13 cellular contexts compared by ENCODE assay signal in genomic region chr6:105458552-105458951, GRCh38. TPM values are rescaled to one million over a fixed set of nuclear protein-coding genes. Genes with fewer than 3 reads are reported as not detected.
DNase-seq lines count a peak whose midpoint lies in the region; ATAC-seq, FAIRE-seq and TF ChIP-seq lines count a peak whose summit lies in the region.
"Had no signal": no experiment of that assay in that cellular context is flagged by ENCODE, and none has a peak within 500 bp of the region (broad histone marks: within the 10 kb centered on the region; RNA-seq: fewer than 3 reads in every experiment).

No MANE protein-coding gene starts in this region.

- no peak overlapping the region for H3K27ac ChIP-seq in SJCRH30

- DNase-seq in GM12864 (ENCODE audit: low read depth) (no peak), bronchial epithelial cell (ENCODE audit: low read depth) (peak; percentile 9), SJCRH30 (no peak), osteocyte (ENCODE audit: extremely low spot score, unreplicated experiment) (no peak), type B pancreatic cell (ENCODE audit: extremely low spot score, unreplicated experiment) (no peak)
- DNase-seq in stimulated activated CD8-positive, alpha-beta memory T cell treated with anti-CD3 and anti-CD28 coated beads, Interleukin-4, amount 100 ng/mL, for 48 hours = no peak
- DNase-seq: activated CD4-positive, alpha-beta T cell treated with anti-CD3 and anti-CD28 coated beads for 1 hour; amniotic stem cell; NCI-H146 had no signal

- ATAC-seq in GM19452 (IDR thresholded peaks at IDR 0.05; ENCODE audit: unreplicated experiment) (peak; percentile 47), HG03159 (IDR thresholded peaks at IDR 0.05; ENCODE audit: unreplicated experiment) (peak; percentile 49)

- FAIRE-seq in bronchial epithelial cell (lab: Jason Lieb, UNC) = no peak
- FAIRE-seq: RCC 7860 had no signal

- H3K36me3 Mint-ChIP-seq in osteocyte (ENCODE audit: unreplicated experiment) (no peaks in the 10 kb centered on the region), type B pancreatic cell (no peaks in the 10 kb centered on the region)
- H3K36me3 Mint-ChIP-seq: CD14-positive monocyte had no signal

- H3K27ac Mint-ChIP-seq in osteocyte (ENCODE audit: unreplicated experiment) = no peak overlapping the region
- H3K27ac Mint-ChIP-seq in type B pancreatic cell = no peak overlapping the region
- H3K27ac Mint-ChIP-seq: CD14-positive monocyte had no signal

- TF ChIP-seq CTCF in GM12864 (IDR thresholded peaks at IDR 0.05; ENCODE audit: low read depth, low read length, missing control alignments) (no peak), bronchial epithelial cell (IDR thresholded peaks at IDR 0.05; ENCODE audit: insufficient read depth, low read length, severe bottlenecking) (no peak), osteocyte (IDR thresholded peaks at IDR 0.05) (no peak), type B pancreatic cell (conservative IDR thresholded peaks at IDR 0.05) (no peak)

- peak overlapping the region; percentile 23; the same call in 1 of the 2 replicates for H3K4me3 ChIP-seq in GM12864 (ENCODE audit: low read depth, low read length)
- no peak overlapping the region for H3K4me3 ChIP-seq in bronchial epithelial cell (ENCODE audit: low read depth, low read length)
- H3K4me3 ChIP-seq in SJCRH30 = no peak overlapping the region

- H3K4me1 ChIP-seq in SJCRH30 = peaks cover 5% of the 10 kb centered on the region

- H3K4me1 Mint-ChIP-seq in osteocyte (ENCODE audit: unreplicated experiment) (no peaks in the 10 kb centered on the region), type B pancreatic cell (ENCODE audit: unreplicated experiment) (no peaks in the 10 kb centered on the region)

- H3K9me3 ChIP-seq in SJCRH30 (replicated peaks) = no peaks in the 10 kb centered on the region

- no peaks in the 10 kb centered on the region for H3K27me3 ChIP-seq in bronchial epithelial cell (ENCODE audit: control insufficient read depth, insufficient read depth, low read length)
- H3K27me3 ChIP-seq in SJCRH30 = no peaks in the 10 kb centered on the region

- H3K9me3 Mint-ChIP-seq in osteocyte (ENCODE audit: unreplicated experiment) (peaks cover 11% of the 10 kb centered on the region), type B pancreatic cell (no peaks in the 10 kb centered on the region)

- peaks cover 2% of the 10 kb centered on the region for H3K27me3 Mint-ChIP-seq in osteocyte (ENCODE audit: unreplicated experiment)
- peaks cover 7% of the 10 kb centered on the region for H3K27me3 Mint-ChIP-seq in type B pancreatic cell

- H3K4me3 Mint-ChIP-seq in osteocyte (ENCODE audit: unreplicated experiment) (no peak overlapping the region), type B pancreatic cell (no peak overlapping the region)
- H3K4me3 Mint-ChIP-seq: CD14-positive monocyte had no signal

- no peaks in the 10 kb centered on the region for H3K36me3 ChIP-seq in bronchial epithelial cell (ENCODE audit: control insufficient read depth, insufficient read depth, low read length)
- H3K36me3 ChIP-seq in SJCRH30 = no peaks in the 10 kb centered on the region

RNA-seq across cellular contexts. Expression of gene PREP, which starts 55.7 kb away (rescaled TPM):
- 30.5 and 32.1 TPM in 2 replicates for total RNA-seq in bronchial epithelial cell
- total RNA-seq in SJCRH30 (2014; rRNA removed; shearing (Covaris generic)) = 46.2 and 46.4 TPM in 2 replicates
- 35.7 and 36.9 TPM in 2 replicates for total RNA-seq in osteocyte
- total RNA-seq in type B pancreatic cell (ENCODE audit: low replicate concordance) = 41.9 and 54.4 TPM in 2 replicates
